23 cellular contexts compared by ENCODE assay signal in the genomic region with DNA sequence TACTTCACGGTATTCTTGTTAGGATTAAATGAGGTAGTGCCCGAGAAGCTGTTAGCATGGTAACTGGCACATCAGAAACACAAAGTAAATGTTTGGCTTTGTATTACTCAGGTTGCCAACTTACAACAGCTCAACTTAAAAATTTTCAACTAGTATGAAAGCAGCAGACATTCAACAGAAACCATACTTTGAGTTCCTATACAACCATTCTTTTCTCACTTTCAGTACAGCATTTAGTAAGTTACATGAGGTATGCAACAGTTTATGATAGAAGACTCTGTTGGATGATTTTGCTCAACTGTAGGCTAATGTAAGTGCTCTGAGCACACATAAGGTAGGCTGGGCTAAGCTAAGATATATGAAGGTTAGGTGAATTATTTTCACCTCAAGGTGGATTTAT.
"Had no signal": no experiment of that assay in that cellular context is flagged by ENCODE, and none has a peak within 500 bp of the region (broad histone marks: within the 10 kb centered on the region; RNA-seq: fewer than 3 reads in every experiment).

No MANE protein-coding gene starts in this region.

- H3K4me3 ChIP-seq: coronary artery, dorsolateral prefrontal cortex, gastroesophageal sphincter, hepatocyte, ovary, skin epidermis, vagina had no signal

- H3K9me3 ChIP-seq: gastroesophageal sphincter, ovary, vagina had no signal

- DNase-seq: activated CD4-positive, alpha-beta T cell treated with anti-CD3 and anti-CD28 coated beads, Interleukin-2, amount 50 U/mL, for 4 hours; activated gamma-delta T cell treated with Interleukin-2 at 50 U/mL for 16 hours; activated naive CD4-positive, alpha-beta T cell treated with anti-CD3 and anti-CD28 coated beads, Interleukin-2, amount 50 U/mL, for 16 hours; amniotic stem cell; brain microvascular endothelial cell; dorsolateral prefrontal cortex; left colon; midbrain; naive thymus-derived CD4-positive, alpha-beta T cell; ovary; stimulated activated CD4-positive, alpha-beta T cell treated with anti-CD3 and anti-CD28 coated beads, Interleukin-12 subunit alpha, Interleukin-12 subunit beta, amount 100 ng/mL, for 4 hours; stimulated activated CD4-positive, alpha-beta T cell treated with anti-CD3 and anti-CD28 coated beads, Interleukin-4, amount 100 ng/mL, for 1 hour; substantia nigra had no signal

- ATAC-seq: gastroesophageal sphincter, left colon, sciatic nerve had no signal

- H3K27me3 Mint-ChIP-seq: naive thymus-derived CD4-positive, alpha-beta T cell; progenitor cell of endocrine pancreas; stimulated activated naive CD8-positive, alpha-beta T cell treated with anti-CD3 and anti-CD28 coated beads, Interleukin-15, Interleukin-2, amounts not matched to agents 100 ng/mL and 50 ng/mL, for 24 hours; type B pancreatic cell had no signal

- H3K4me1 ChIP-seq: gastroesophageal sphincter, vagina had no signal

- H3K27ac ChIP-seq: brain microvascular endothelial cell, coronary artery, hepatocyte, ovary, skin epidermis, vagina had no signal

- H3K4me3 Mint-ChIP-seq: activated T-helper 1 cell treated with anti-CD3 and anti-CD28 coated beads, Interleukin-12 subunit alpha, Interleukin-12 subunit beta, Interleukin-2, Interleukin-4 antibody, amounts not matched to agents 30 ng/mL and 10 ng/mL and 1 ng/mL, durations not matched to agents 14 hours and 24 hours and 36 hours; naive thymus-derived CD4-positive, alpha-beta T cell; stimulated activated naive CD8-positive, alpha-beta T cell treated with anti-CD3 and anti-CD28 coated beads, Interleukin-15, Interleukin-2, amounts not matched to agents 100 ng/mL and 50 ng/mL, for 24 hours; type B pancreatic cell had no signal

- H3K36me3 ChIP-seq: ovary, vagina had no signal

- H3K27me3 ChIP-seq: brain microvascular endothelial cell, dorsolateral prefrontal cortex, gastroesophageal sphincter, hepatocyte, ovary, vagina had no signal

- H3K27ac Mint-ChIP-seq: activated T-helper 1 cell treated with anti-CD3 and anti-CD28 coated beads, Interleukin-12 subunit alpha, Interleukin-12 subunit beta, Interleukin-2, Interleukin-4 antibody, amounts not matched to agents 30 ng/mL and 10 ng/mL and 1 ng/mL, durations not matched to agents 14 hours and 24 hours and 36 hours; naive thymus-derived CD4-positive, alpha-beta T cell; progenitor cell of endocrine pancreas; stimulated activated naive CD8-positive, alpha-beta T cell treated with anti-CD3 and anti-CD28 coated beads, Interleukin-15, Interleukin-2, amounts not matched to agents 100 ng/mL and 50 ng/mL, for 24 hours; type B pancreatic cell had no signal

- H3K9me3 Mint-ChIP-seq: activated T-helper 1 cell treated with anti-CD3 and anti-CD28 coated beads, Interleukin-12 subunit alpha, Interleukin-12 subunit beta, Interleukin-2, Interleukin-4 antibody, amounts not matched to agents 30 ng/mL and 10 ng/mL and 1 ng/mL, durations not matched to agents 14 hours and 24 hours and 36 hours; naive thymus-derived CD4-positive, alpha-beta T cell; stimulated activated naive CD8-positive, alpha-beta T cell treated with anti-CD3 and anti-CD28 coated beads, Interleukin-15, Interleukin-2, amounts not matched to agents 100 ng/mL and 50 ng/mL, for 24 hours; type B pancreatic cell had no signal
